In the genomic region with DNA sequence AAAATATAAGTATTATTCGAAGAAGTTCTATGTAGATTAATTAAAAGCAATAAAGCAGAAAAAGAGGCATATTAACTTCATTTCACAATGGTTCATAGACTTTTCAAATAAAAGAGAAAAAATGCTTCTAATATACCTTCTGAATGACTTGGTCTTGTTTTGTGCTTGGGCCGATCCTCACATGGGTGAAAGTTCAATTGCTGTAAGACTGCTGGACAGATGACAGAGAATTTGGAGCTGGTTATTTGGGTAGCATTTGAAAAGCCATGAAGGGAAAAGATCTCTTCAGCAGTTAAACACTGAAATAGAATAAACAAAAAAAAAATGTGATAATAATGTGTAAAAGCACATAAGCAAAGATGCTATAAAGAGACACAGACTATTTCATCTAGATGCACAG, we compare ENCODE assay signal across 35 cellular contexts.
"Had no signal": no experiment of that assay in that cellular context is flagged by ENCODE, and none has a peak within 500 bp of the region (broad histone marks: within the 10 kb centered on the region; RNA-seq: fewer than 3 reads in every experiment).

No MANE protein-coding gene starts in this region.

- H3K4me3 Mint-ChIP-seq: activated B cell treated with CpG ODN at 0.5 μM for 24 hours; activated CD4-positive, alpha-beta T cell treated with anti-CD3 and anti-CD28 coated beads for 36 hours; activated CD4-positive, alpha-beta T cell treated with anti-CD3 and anti-CD28 coated beads, Interleukin-2, amount 10 ng/mL, durations not matched to agents 7 days and 5 days; activated CD8-positive, alpha-beta T cell treated with anti-CD3 and anti-CD28 coated beads for 36 hours; activated naive CD8-positive, alpha-beta T cell; activated T-cell treated with anti-CD3 and anti-CD28 coated beads, Interleukin-2, amount 50 U/mL, for 4 hours; activated T-helper 17 cell treated with anti-CD3 and anti-CD28 coated beads, Interleukin-2, amount 50 U/mL, for 72 hours; central memory CD8-positive, alpha-beta T cell; dendritic cell treated with granulocyte-macrophage colony-stimulating factor and Interleukin-4, amounts not matched to agents 40 ng/mL and 50 ng/mL, for 4 days; T-helper 17 cell; T-helper 2 cell treated with Interferon-gamma antibody and Interleukin-4, amounts not matched to agents 5 μg/mL and 100 μg/mL, for 36 hours had no signal

- H3K36me3 ChIP-seq: brain microvascular endothelial cell, WERI-Rb-1 had no signal

- H3K9me3 Mint-ChIP-seq: activated CD4-positive, alpha-beta T cell treated with anti-CD3 and anti-CD28 coated beads, Interleukin-2, amount 10 ng/mL, durations not matched to agents 7 days and 5 days; activated CD8-positive, alpha-beta T cell treated with anti-CD3 and anti-CD28 coated beads for 36 hours; activated T-helper 17 cell treated with anti-CD3 and anti-CD28 coated beads, Interleukin-2, amount 50 U/mL, for 72 hours; central memory CD8-positive, alpha-beta T cell; dendritic cell treated with granulocyte-macrophage colony-stimulating factor and Interleukin-4, amounts not matched to agents 40 ng/mL and 50 ng/mL, for 4 days; T-helper 2 cell treated with Interferon-gamma antibody and Interleukin-4, amounts not matched to agents 5 μg/mL and 100 μg/mL, for 36 hours had no signal

- H3K27ac ChIP-seq: brain microvascular endothelial cell, coronary artery, dorsolateral prefrontal cortex, epithelial cell of prostate, WERI-Rb-1 had no signal

- ATAC-seq: activated CD4-positive, alpha-beta T cell treated with anti-CD3 and anti-CD28 coated beads for 36 hours; activated CD4-positive, CD25-positive, alpha-beta regulatory T cell treated with anti-CD3 and anti-CD28 coated beads, Interleukin-2, amount 50 U/mL, for 24 hours; activated CD8-positive, alpha-beta T cell treated with anti-CD3 and anti-CD28 coated beads for 36 hours; activated T-cell treated with anti-CD3 and anti-CD28 coated beads, Interleukin-2, amount 50 U/mL, for 4 hours; activated T-helper 17 cell treated with anti-CD3 and anti-CD28 coated beads, Interleukin-2, amount 50 U/mL, for 72 hours; esophagus mucosa; T-helper 17 cell had no signal

- H3K27ac Mint-ChIP-seq: activated B cell treated with CpG ODN at 0.5 μM for 24 hours; activated CD4-positive, alpha-beta T cell treated with anti-CD3 and anti-CD28 coated beads for 36 hours; activated CD4-positive, alpha-beta T cell treated with anti-CD3 and anti-CD28 coated beads, Interleukin-2, amount 10 ng/mL, durations not matched to agents 7 days and 5 days; activated CD8-positive, alpha-beta T cell treated with anti-CD3 and anti-CD28 coated beads for 36 hours; activated naive CD8-positive, alpha-beta T cell; activated T-helper 17 cell treated with anti-CD3 and anti-CD28 coated beads, Interleukin-2, amount 50 U/mL, for 72 hours; dendritic cell treated with granulocyte-macrophage colony-stimulating factor and Interleukin-4, amounts not matched to agents 40 ng/mL and 50 ng/mL, for 4 days; T-helper 17 cell; T-helper 2 cell treated with Interferon-gamma antibody and Interleukin-4, amounts not matched to agents 5 μg/mL and 100 μg/mL, for 36 hours had no signal

- DNase-seq: activated B cell treated with CpG ODN at 0.5 μM for 24 hours; activated CD4-positive, alpha-beta T cell treated with anti-CD3 and anti-CD28 coated beads for 36 hours; activated CD4-positive, alpha-beta T cell treated with anti-CD3 and anti-CD28 coated beads, Interleukin-2, amount 10 ng/mL, durations not matched to agents 7 days and 5 days; activated CD4-positive, alpha-beta T cell treated with anti-CD3 and anti-CD28 coated beads, Interleukin-2, amount 50 U/mL, for 4 hours; activated CD8-positive, alpha-beta memory T cell treated with anti-CD3 and anti-CD28 coated beads for 24 hours; activated CD8-positive, alpha-beta T cell treated with anti-CD3 and anti-CD28 coated beads for 36 hours; activated effector memory CD4-positive, alpha-beta T cell treated with Interleukin-2 at 50 U/mL for 16 hours; activated gamma-delta T cell treated with Interleukin-2 at 50 U/mL for 16 hours; activated naive CD4-positive, alpha-beta T cell treated with anti-CD3 and anti-CD28 coated beads, Interleukin-2, amount 50 U/mL, for 16 hours; activated naive CD4-positive, alpha-beta T cell treated with Interleukin-2 at 50 U/mL for 16 hours; activated T-cell treated with anti-CD3 and anti-CD28 coated beads, Interleukin-2, amount 50 U/mL, for 4 hours; amniotic stem cell; anterior cingulate cortex; brain microvascular endothelial cell; dorsolateral prefrontal cortex; effector memory CD4-positive, alpha-beta T cell; foreskin fibroblast; head of caudate nucleus; T-helper 1 cell; T-helper 17 cell; T1000; WERI-Rb-1 had no signal

- H3K27me3 ChIP-seq: brain microvascular endothelial cell, dorsolateral prefrontal cortex had no signal

- H3K4me1 Mint-ChIP-seq: activated B cell treated with CpG ODN at 0.5 μM for 24 hours had no signal

- H3K27me3 Mint-ChIP-seq: activated B cell treated with CpG ODN at 0.5 μM for 24 hours; activated CD4-positive, alpha-beta T cell treated with anti-CD3 and anti-CD28 coated beads for 36 hours; activated CD4-positive, alpha-beta T cell treated with anti-CD3 and anti-CD28 coated beads, Interleukin-2, amount 10 ng/mL, durations not matched to agents 7 days and 5 days; activated CD8-positive, alpha-beta T cell treated with anti-CD3 and anti-CD28 coated beads for 36 hours; activated naive CD8-positive, alpha-beta T cell; activated T-helper 17 cell treated with anti-CD3 and anti-CD28 coated beads, Interleukin-2, amount 50 U/mL, for 72 hours; central memory CD8-positive, alpha-beta T cell; dendritic cell treated with granulocyte-macrophage colony-stimulating factor and Interleukin-4, amounts not matched to agents 40 ng/mL and 50 ng/mL, for 4 days; T-helper 17 cell had no signal

- H3K4me3 ChIP-seq: coronary artery, dorsolateral prefrontal cortex had no signal

- FAIRE-seq: astrocyte, bronchial epithelial cell, endothelial cell of umbilical vein, frontal cortex had no signal
